2 cellular contexts compared by ENCODE assay signal in the genomic region with DNA sequence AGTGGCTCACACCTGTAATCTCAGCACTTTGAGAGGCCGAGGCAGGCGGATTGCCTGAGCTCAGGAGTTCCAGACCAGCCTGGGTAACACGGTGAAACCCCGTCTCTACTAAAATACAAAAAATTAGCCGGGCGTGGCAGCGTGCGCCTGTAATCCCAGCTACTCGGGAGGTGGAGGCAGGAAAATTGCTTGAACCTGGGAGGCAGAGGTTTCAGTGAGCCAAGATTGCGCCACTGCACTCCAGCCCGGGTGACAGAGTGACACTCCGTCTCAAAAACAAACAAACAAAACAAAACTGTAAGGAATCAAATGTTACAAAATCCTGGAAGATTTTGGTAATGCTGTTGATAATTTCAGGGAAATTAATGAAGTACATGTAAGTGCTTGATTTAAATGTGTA.
A peak's percentile ranks its signal among the peaks of the same experiment; 100 is the strongest.
TF ChIP-seq lines count a peak whose summit lies in the region.
"Not testable (repeated sequence)": the region's sequence is repeated elsewhere in the genome, so short reads cannot be mapped to it uniquely, and the experiment has no call there.

No MANE protein-coding gene starts in this region.

TF ChIP-seq in Ishikawa, 13 proteins besides CTCF, POLR2A, EP300 and RAD21:
- TF ChIP-seq CEBPB (IDR thresholded peaks at IDR 0.05), result 0 out of 2 replicates have a peak, but pooled peaks have one; percentile 45

TF ChIP-seq in K562, 482 proteins besides CTCF, POLR2A, EP300 and RAD21:
- TF ChIP-seq CEBPB (tag; IDR thresholded peaks at IDR 0.05) (peak; percentile 89), ZBTB40 (IDR thresholded peaks at IDR 0.05) (peak; percentile 27; the same call in 1 of the 2 replicates), PKNOX1 (IDR thresholded peaks at IDR 0.05) (peak; percentile 19; the same call in 1 of the 2 replicates), CEBPG (CRISPR knock-in tag; IDR thresholded peaks at IDR 0.05) (0 out of 2 replicates have a peak, but pooled peaks have one; percentile 29), CEBPG (tag; conservative IDR thresholded peaks at IDR 0.05 in 1 of 2, IDR thresholded peaks at IDR 0.05 in 1 of 2) (peak; percentile 60 to 82), AFF1 (IDR thresholded peaks at IDR 0.05; ENCODE audit: low read depth in 1 of 2, partially characterized antibody in 2 of 2) (peak in 1 of 2 experiments; percentile 25), ZNF766 (CRISPR knock-in tag; conservative IDR thresholded peaks at IDR 0.05) (0 out of 2 replicates have a peak, but pooled peaks have one; percentile 29)
- TF ChIP-seq ZBTB40 (CRISPR knock-in tag; IDR thresholded peaks at IDR 0.05), result not testable (repeated sequence)
